In genomic region chr9:3447143-3447542, GRCh38 we compare ENCODE assay signal across 25 cellular contexts.
DNase-seq lines count a peak whose midpoint lies in the region; FAIRE-seq and TF ChIP-seq lines count a peak whose summit lies in the region.
"Had no signal": no experiment of that assay in that cellular context is flagged by ENCODE, and none has a peak within 500 bp of the region (broad histone marks: within the 10 kb centered on the region; RNA-seq: fewer than 3 reads in every experiment).

No MANE protein-coding gene starts in this region.

- no peak for TF ChIP-seq CTCF in SK-N-SH (IDR thresholded peaks at IDR 0.05)

- 0 out of 2 replicates have a peak overlapping the region, but pooled peaks have one; percentile 2 for H3K4me2 ChIP-seq in SK-N-SH
- H3K4me2 ChIP-seq: BLaER1 treated with 17β-estradiol and CSF1 and Interleukin-3, amounts not matched to agents 10 nM and 100 nM; KMS-11; PC-9 had no signal

- H2AFZ ChIP-seq in SK-N-SH (ENCODE audit: low read depth) = no peak overlapping the region
- H2AFZ ChIP-seq: PC-9 had no signal

- no peaks in the 10 kb centered on the region for H3K27me3 ChIP-seq in SK-N-SH (ENCODE audit: insufficient read depth)
- H3K27me3 ChIP-seq in small intestine (ENCODE audit: control insufficient read depth in 2 of 2, insufficient read depth in 2 of 2, low read length in 2 of 2) = no peaks in the 10 kb centered on the region
- H3K27me3 ChIP-seq: BLaER1 treated with 17β-estradiol and CSF1 and Interleukin-3, amounts not matched to agents 10 nM and 100 nM had no signal

- TF ChIP-seq RAD21 in SK-N-SH (IDR thresholded peaks at IDR 0.05; ENCODE audit: low read length) = no peak

- H3K27me3 Mint-ChIP-seq in activated naive CD4-positive, alpha-beta T cell treated with anti-CD3 and anti-CD28 coated beads, Interleukin-2, amount 10 ng/mL, durations not matched to agents 7 days and 5 days = no peaks in the 10 kb centered on the region

- FAIRE-seq in colon (lab: Jason Lieb, UNC) = peak; percentile 10
- FAIRE-seq in small intestine (lab: Jason Lieb, UNC) = peak; percentile 30
- FAIRE-seq: GM19239 had no signal

- H3K9me3 ChIP-seq in SK-N-SH (no peaks in the 10 kb centered on the region), small intestine (ENCODE audit: control insufficient read depth, low read depth) (no peaks in the 10 kb centered on the region)

- no peaks in the 10 kb centered on the region for H3K9me3 Mint-ChIP-seq in activated naive CD4-positive, alpha-beta T cell treated with anti-CD3 and anti-CD28 coated beads, Interleukin-2, amount 10 ng/mL, durations not matched to agents 7 days and 5 days
- H3K9me3 Mint-ChIP-seq: CD8-positive, alpha-beta T cell had no signal

- POLR2A ChIA-PET in SK-N-SH (lab: Yijun Ruan, JAX) = no interaction called here

- no peak overlapping the region for H3K27ac Mint-ChIP-seq in activated naive CD4-positive, alpha-beta T cell treated with anti-CD3 and anti-CD28 coated beads, Interleukin-2, amount 10 ng/mL, durations not matched to agents 7 days and 5 days
- H3K27ac Mint-ChIP-seq: CD8-positive, alpha-beta T cell had no signal

- H3K27ac ChIP-seq in SK-N-SH (ENCODE audit: low read depth in 2 of 2, low read length in 1 of 2) = peak overlapping the region; percentile 10 to 81; a peak in 3 of 4 replicates
- no peak overlapping the region for H3K27ac ChIP-seq in small intestine (ENCODE audit: low read depth in 1 of 2, low read length in 1 of 2)
- H3K27ac ChIP-seq: 22Rv1; BLaER1 treated with 17β-estradiol and CSF1 and Interleukin-3, amounts not matched to agents 10 nM and 100 nM; KMS-11; PC-9 had no signal

- H3K4me1 ChIP-seq in SK-N-SH (ENCODE audit: control insufficient read depth in 1 of 2, insufficient read depth in 2 of 2, low read depth in 1 of 2, low read length in 1 of 2) = peaks cover 0 to 3% of the 10 kb centered on the region in 2 experiments; a peak in 1 of 4 replicates
- H3K4me1 ChIP-seq in small intestine (ENCODE audit: control insufficient read depth in 2 of 2, insufficient read depth in 1 of 2, low read depth in 1 of 2, low read length in 1 of 2) = no peaks in the 10 kb centered on the region
- H3K4me1 ChIP-seq: BLaER1 treated with 17β-estradiol and CSF1 and Interleukin-3, amounts not matched to agents 10 nM and 100 nM had no signal

- H3K4me1 Mint-ChIP-seq in activated naive CD4-positive, alpha-beta T cell treated with anti-CD3 and anti-CD28 coated beads, Interleukin-2, amount 10 ng/mL, durations not matched to agents 7 days and 5 days = no peaks in the 10 kb centered on the region

- H3K4me3 Mint-ChIP-seq in activated naive CD4-positive, alpha-beta T cell treated with anti-CD3 and anti-CD28 coated beads, Interleukin-2, amount 10 ng/mL, durations not matched to agents 7 days and 5 days = no peak overlapping the region
- H3K4me3 Mint-ChIP-seq: CD8-positive, alpha-beta T cell had no signal

- 71% methylated on average over 1 of the region's 1 CpG for WGBS in SK-N-SH (ENCODE audit: low lambda C conversion rate)
- 67 to 85% (median 78%) methylated on average over 1 of the region's 1 CpG for WGBS in small intestine, 3 donors

- no peaks in the 10 kb centered on the region for H3K36me3 ChIP-seq in SK-N-SH (replicated peaks in 1 of 2; ENCODE audit: control insufficient read depth in 1 of 2, insufficient read depth in 2 of 2, low read length in 1 of 2)
- H3K36me3 ChIP-seq in small intestine (ENCODE audit: control insufficient read depth in 2 of 2, insufficient read depth in 2 of 2, low read length in 2 of 2) = no peaks in the 10 kb centered on the region

- peak; percentile 17 for DNase-seq in NCI-H1105 treated with DMSO at 0.1 percent for 48 hours (lab: John Stamatoyannopoulos, UW)
- DNase-seq in NCI-H1105 (lab: John Stamatoyannopoulos, UW) = no peak
- DNase-seq in SK-N-SH = no peak
- no peak for DNase-seq in small intestine
- DNase-seq in NCI-H748 treated with DMSO at 0.1 percent for 48 hours (lab: John Stamatoyannopoulos, UW) = no peak
- no peak for DNase-seq in epidermal melanocyte (ENCODE audit: insufficient read length, low spot score)
- DNase-seq in activated naive CD4-positive, alpha-beta T cell treated with anti-CD3 and anti-CD28 coated beads, Interleukin-2, amount 10 ng/mL, durations not matched to agents 7 days and 5 days = no peak
- DNase-seq: ACHN; CD8-positive, alpha-beta T cell; GOT3; HCEC 1CT; IMR-90; MV-4-11; NCI-H1417 treated with DMSO at 0.1 percent for 48 hours; NCI-H1930; NCI-H446; NCI-H526; PC-9; RPMI8226; SHP77 had no signal

- no peaks in the 10 kb centered on the region for H3K79me2 ChIP-seq in SK-N-SH (ENCODE audit: insufficient read depth)

- H3K9me2 ChIP-seq in SK-N-SH = no peaks in the 10 kb centered on the region

- no peaks in the 10 kb centered on the region for H4K20me1 ChIP-seq in SK-N-SH (ENCODE audit: insufficient read depth)
- H4K20me1 ChIP-seq: BLaER1 treated with 17β-estradiol and CSF1 and Interleukin-3, amounts not matched to agents 10 nM and 100 nM had no signal

- H3F3A ChIP-seq in SK-N-SH (replicated peaks; ENCODE audit: insufficient read depth) = peaks cover 4% of the 10 kb centered on the region

- CTCF ChIA-PET in SK-N-SH (lab: Yijun Ruan, JAX) = no interaction called here
- CTCF ChIA-PET in activated naive CD4-positive, alpha-beta T cell treated with anti-CD3 and anti-CD28 coated beads, Interleukin-2, amount 10 ng/mL, durations not matched to agents 7 days and 5 days (lab: Charles Lee) = no interaction called here

- TF ChIP-seq EP300 in SK-N-SH (IDR thresholded peaks at IDR 0.05; ENCODE audit: borderline replicate concordance in 1 of 2, low read depth in 1 of 2, low read length in 1 of 2) = no peak

- H3K9ac ChIP-seq in SK-N-SH = no peak overlapping the region
- H3K9ac ChIP-seq: BLaER1 treated with 17β-estradiol and CSF1 and Interleukin-3, amounts not matched to agents 10 nM and 100 nM; KMS-11 had no signal

- H3K4me3 ChIP-seq in SK-N-SH (ENCODE audit: low read depth in 2 of 2, low read length in 1 of 2) (no peak overlapping the region), small intestine (ENCODE audit: low read depth in 1 of 2, low read length in 2 of 2) (no peak overlapping the region)
- H3K4me3 ChIP-seq: BLaER1 treated with 17β-estradiol and CSF1 and Interleukin-3, amounts not matched to agents 10 nM and 100 nM; PC-9 had no signal

- H3K36me3 Mint-ChIP-seq in activated naive CD4-positive, alpha-beta T cell treated with anti-CD3 and anti-CD28 coated beads, Interleukin-2, amount 10 ng/mL, durations not matched to agents 7 days and 5 days = no peaks in the 10 kb centered on the region

TF ChIP-seq in SK-N-SH, 30 proteins besides CTCF, POLR2A, EP300 and RAD21:
- TF ChIP-seq TCF12 (IDR thresholded peaks at IDR 0.05) (peak; percentile 7; the same call in 1 of the 2 replicates), RFX5 (IDR thresholded peaks at IDR 0.05; ENCODE audit: low read length) (no peak), PBX3 (IDR thresholded peaks at IDR 0.05) (peak; percentile 23; the same call in 1 of the 2 replicates)
TF ChIP-seq in SK-N-SH: peak in this region for 2.

Comparison
In these comparisons a context has a peak if more than half of its experiments do, and no peak if none do; other contexts are left out.
1. H3K27ac ChIP-seq: peak in SK-N-SH (2 of 2); none in small intestine (0 of 2).